Comparison of ENCODE assay signal across 23 cellular contexts in the genomic region with DNA sequence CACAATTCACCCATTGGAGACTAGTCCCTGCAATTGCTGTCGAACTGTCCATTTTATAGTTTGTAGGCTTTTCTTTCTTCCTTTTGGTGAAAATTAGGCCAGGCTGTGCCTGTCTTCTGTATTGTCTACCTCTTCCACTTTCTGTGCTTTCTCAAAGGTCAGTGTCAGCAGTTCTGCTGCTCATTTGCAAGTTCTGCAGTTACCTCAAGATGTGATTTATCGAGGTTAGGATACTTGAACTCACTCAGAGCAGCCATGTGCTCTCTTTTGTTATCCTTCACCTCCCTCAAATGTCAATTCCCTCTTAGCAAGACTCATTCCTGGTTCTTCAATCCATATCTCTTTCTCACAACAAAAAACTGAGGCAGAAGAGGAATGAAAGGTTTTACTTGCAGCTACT.
"Had no signal": no experiment of that assay in that cellular context is flagged by ENCODE, and none has a peak within 500 bp of the region (broad histone marks: within the 10 kb centered on the region; RNA-seq: fewer than 3 reads in every experiment).

No MANE protein-coding gene starts in this region.

- DNase-seq: natural killer cell; occipital lobe; ovary; posterior cingulate gyrus; psoas muscle; right cardiac atrium; right lobe of liver; sigmoid colon; small intestine; stimulated activated CD4-positive, alpha-beta T cell treated with anti-CD3 and anti-CD28 coated beads, Interleukin-15, amount 100 ng/mL, for 24 hours; stimulated activated CD4-positive, alpha-beta T cell treated with anti-CD3 and anti-CD28 coated beads, Interleukin-2, amount 100 ng/mL, for 24 hours; stimulated activated CD4-positive, alpha-beta T cell treated with anti-CD3 and anti-CD28 coated beads, Interleukin-2, amount 100 ng/mL, for 48 hours; stimulated activated CD4-positive, alpha-beta T cell treated with anti-CD3 and anti-CD28 coated beads, Interleukin-4, amount 100 ng/mL, for 24 hours; stimulated activated naive B cell treated with anti-CD40 and anti-IgM and Interleukin-4, amounts not matched to agents 10 μg/mL and 1 μg/mL and 100 μg/mL, for 72 hours; stimulated activated naive CD4-positive, alpha-beta T cell treated with Interleukin-2 at 50 U/mL for 16 hours; stomach; thyroid gland; trophoblast cell; upper lobe of left lung had no signal

- H3K36me3 ChIP-seq: neural progenitor cell, ovary, right lobe of liver, sigmoid colon, stomach, thoracic aorta, thyroid gland, tibial nerve, upper lobe of left lung, vagina had no signal

- H3K27me3 ChIP-seq: neural progenitor cell, ovary, right lobe of liver, sigmoid colon, stomach, thyroid gland, tibial nerve, upper lobe of left lung, vagina had no signal

- H3K4me3 ChIP-seq: neural progenitor cell, ovary, psoas muscle, right lobe of liver, sigmoid colon, stomach, thoracic aorta, thyroid gland, tibial nerve, upper lobe of left lung, vagina had no signal
